Comparison of ENCODE assay signal across 8 cellular contexts in the genomic region with DNA sequence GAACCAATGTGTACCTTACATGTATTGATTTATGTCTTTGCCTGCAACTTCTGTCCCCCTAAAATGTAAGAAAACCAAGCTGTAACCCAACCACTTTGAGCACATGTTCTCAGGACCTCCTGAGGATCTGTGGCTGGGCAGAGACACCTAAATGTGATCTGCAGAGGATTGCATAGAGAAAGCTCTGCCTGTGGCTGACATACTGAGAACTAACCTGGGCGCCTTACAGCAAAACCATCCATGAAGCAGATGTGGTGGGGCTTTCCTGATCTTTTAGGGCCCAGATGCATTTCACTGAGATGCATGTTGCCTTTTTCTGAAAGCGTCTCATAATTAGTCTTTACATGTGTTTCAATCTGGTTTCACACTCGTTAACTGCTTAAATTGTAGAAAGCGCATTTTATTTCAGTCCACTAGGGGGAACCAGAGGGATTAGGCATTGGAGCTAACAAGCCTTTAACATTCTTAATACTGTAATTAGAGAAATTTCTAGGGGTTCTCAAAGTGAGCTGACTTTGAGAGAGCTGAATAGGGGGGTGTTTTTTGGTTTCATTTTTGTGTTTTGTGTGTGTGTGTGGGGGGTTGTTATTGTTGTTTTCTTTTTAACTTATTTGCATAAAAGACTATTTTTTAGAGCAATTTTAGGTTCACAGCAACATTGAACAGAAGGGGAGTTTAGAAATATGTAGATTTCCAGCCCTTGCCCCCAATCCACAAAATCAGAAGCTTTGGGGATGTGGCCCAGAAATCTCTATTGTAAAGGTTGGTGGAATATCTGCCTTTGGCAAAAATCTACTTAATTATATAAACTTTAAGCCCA. TPM values are rescaled to one million over a fixed set of nuclear protein-coding genes. Genes with fewer than 3 reads are reported as not detected.
A peak's percentile ranks its signal among the peaks of the same experiment; 100 is the strongest.
DNase-seq lines count a peak whose midpoint lies in the region; ATAC-seq, FAIRE-seq and TF ChIP-seq lines count a peak whose summit lies in the region.

No MANE protein-coding gene starts in this region.

- H3K4me1 Mint-ChIP-seq in mesothelial cell of epicardium: peaks cover 24% of the 10 kb centered on the region

- TF ChIP-seq EP300 in H1 (IDR thresholded peaks at IDR 0.05; ENCODE audit: borderline replicate concordance in 1 of 2, low read depth in 2 of 2, low read length in 2 of 2): no peak

- H3K4ac ChIP-seq in H1 (replicated peaks; ENCODE audit: insufficient read length, low read depth, low read length): no peak overlapping the region

- peak; percentile 65 to 70 for TF ChIP-seq RAD21 in H1 (IDR thresholded peaks at IDR 0.05 in 1 of 2, conservative IDR thresholded peaks at IDR 0.05 in 1 of 2; ENCODE audit: low read depth in 2 of 2, low read length in 2 of 2)

- H3K4me1 ChIP-seq in HAP-1 (peaks cover 16% of the 10 kb centered on the region), H1 (replicated peaks in 1 of 4; ENCODE audit: control insufficient read depth in 3 of 4, insufficient read depth in 4 of 4, low read length in 3 of 4) (peaks cover 0 to 4% (median 3%) of the 10 kb centered on the region in 4 experiments; a peak in 5 of 7 replicates)

- no peak overlapping the region for H3K27ac ChIP-seq in H1 (ENCODE audit: low read depth, low read length)

- H4K5ac ChIP-seq in H1 (ENCODE audit: insufficient read length, low read depth, low read length): no peak overlapping the region

- no peak overlapping the region for H3K23ac ChIP-seq in H1 (ENCODE audit: insufficient read length)

- in situ Hi-C loops in HAP-1 (cut with MboI; ENCODE audit: low sequenced_read_pairs): loop anchor here (25.0 kb wide), 2 partner anchors 208 to 583 kb away; a partner anchor contains a TSS

- H3K14ac ChIP-seq in H1 (ENCODE audit: insufficient read length): no peak overlapping the region

- H2BK12ac ChIP-seq in H1 (ENCODE audit: low read depth, low read length): no peak overlapping the region

- H3K9ac ChIP-seq in H1 (replicated peaks in 1 of 4; ENCODE audit: extremely low read depth in 1 of 4, low read depth in 3 of 4, low read length in 3 of 4): no peak overlapping the region

- no peaks in the 10 kb centered on the region for H3K79me2 ChIP-seq in H1 (ENCODE audit: control insufficient read depth in 1 of 2, insufficient read depth in 2 of 2, low read length in 2 of 2)

- CTCF ChIA-PET in H1 (lab: Charles Lee; ENCODE audit: partially characterized antibody): interaction anchor here (0.6 to 2.0 kb wide), 38 partner anchors 9 to 632 kb away, joined by 3 to 25 read pairs (median 3); a partner anchor contains a TSS

- H3K27me3 ChIP-seq in HAP-1 (ENCODE audit: low read depth) (no peaks in the 10 kb centered on the region), H1 (replicated peaks in 1 of 4; ENCODE audit: control insufficient read depth in 3 of 4, extremely low read depth in 1 of 4, insufficient read depth in 3 of 4, low read length in 3 of 4) (no peaks in the 10 kb centered on the region)

- no peak overlapping the region for H2BK20ac ChIP-seq in H1 (ENCODE audit: low read length)

- WGBS in H1 (ENCODE audit: extremely low coverage in 1 of 2, insufficient coverage in 1 of 2, insufficient read length in 1 of 2, insufficient replicate concordance in 2 of 2, low coverage in 1 of 2, low lambda C conversion rate in 2 of 2, missing lambda C conversion rate in 1 of 2), 2 experiments: 24% methylated on average over 4 of the region's 4 CpGs; no CpG with 5 or more reads in 1 of the 2 experiments

- no peaks in the 10 kb centered on the region for H4K20me1 ChIP-seq in H1 (replicated peaks in 1 of 2; ENCODE audit: control insufficient read depth in 1 of 2, insufficient read depth in 2 of 2, low read length in 2 of 2)

- H3K36me3 Mint-ChIP-seq in mesothelial cell of epicardium: no peaks in the 10 kb centered on the region

- no peak overlapping the region for H3K4me3 ChIP-seq in HAP-1
- H3K4me3 ChIP-seq in H1 (ENCODE audit: extremely low read depth in 1 of 4, insufficient read depth in 2 of 4, low read depth in 3 of 4, low read length in 4 of 4): no peak overlapping the region

- H3K4me3 Mint-ChIP-seq in mesothelial cell of epicardium: no peak overlapping the region

- no peak overlapping the region for H2AK5ac ChIP-seq in H1 (ENCODE audit: low read depth, low read length)

- FAIRE-seq in H1 (lab: Jason Lieb, UNC): peak; percentile 66

- H3K79me1 ChIP-seq in H1 (ENCODE audit: low read depth, low read length): no peaks in the 10 kb centered on the region

- H2BK5ac ChIP-seq in H1 (ENCODE audit: low read depth, low read length): no peak overlapping the region

- ATAC-seq in Right ventricle myocardium inferior: peak; percentile 64

- H3K36me3 ChIP-seq in HAP-1 (replicated peaks) (no peaks in the 10 kb centered on the region), H1 (ENCODE audit: control insufficient read depth in 2 of 4, insufficient read depth in 4 of 4, low read length in 3 of 4) (no peaks in the 10 kb centered on the region)

- H3K9me3 Mint-ChIP-seq in mesothelial cell of epicardium: no peaks in the 10 kb centered on the region

- no peak overlapping the region for H4K8ac ChIP-seq in H1 (ENCODE audit: extremely low read depth, insufficient read depth, low read length)

- POLR2A ChIA-PET in H1 (lab: Charles Lee; ENCODE audit: partially characterized antibody): no interaction called here

- no peak overlapping the region for H2BK120ac ChIP-seq in H1 (replicated peaks; ENCODE audit: low read depth, low read length)

- H3K18ac ChIP-seq in H1 (ENCODE audit: extremely low read depth, low read length): no peak overlapping the region

- intact Hi-C loops in Right ventricle myocardium inferior (cut with DNase I): no loop called here
- intact Hi-C loops in cardiac septum (cut with DNase I): no loop called here

- H3K9me3 ChIP-seq in HAP-1 (no peaks in the 10 kb centered on the region; the same call in 1 of the 2 replicates), H1 (ENCODE audit: insufficient read depth in 2 of 2, low read depth in 1 of 2, low read length in 1 of 2) (0 out of 4 replicates have a peak, but pooled peaks cover 0 to 4% of the 10 kb centered on the region in 2 experiments)

- H3K23me2 ChIP-seq in H1 (ENCODE audit: low read depth, low read length): no peaks in the 10 kb centered on the region

- no peak overlapping the region for H3K27ac Mint-ChIP-seq in mesothelial cell of epicardium

- H3K56ac ChIP-seq in H1 (replicated peaks; ENCODE audit: insufficient read length, low read depth, low read length): no peak overlapping the region

- peak overlapping the region; percentile 92; the same call in 1 of the 2 replicates for H2BK15ac ChIP-seq in H1 (ENCODE audit: low read length)

- H3K4me2 ChIP-seq in H1 (ENCODE audit: insufficient read depth in 1 of 2, low read depth in 2 of 2, low read length in 2 of 2): no peak overlapping the region

- no peak for DNase-seq in Right ventricle myocardium inferior (ENCODE audit: missing footprints)
- DNase-seq in cardiac septum (ENCODE audit: low spot score): no peak
- peak; percentile 42 to 50 for DNase-seq in HAP-1 (ENCODE audit: low spot score in 2 of 2)
- peak; percentile 59 for DNase-seq in RPMI8226
- peak in 1 of 2 experiments; percentile 63 for DNase-seq in H1 (ENCODE audit: low read depth in 1 of 2, low spot score in 2 of 2)
- DNase-seq in mesothelial cell of epicardium (ENCODE audit: low spot score in 2 of 2, unreplicated experiment in 2 of 2): no peak
- no peak for DNase-seq in GM19240 (ENCODE audit: insufficient read length, low spot score)

- TF ChIP-seq POLR2A in H1 (IDR thresholded peaks at IDR 0.05; ENCODE audit: control extremely low read depth in 1 of 2, low read depth in 2 of 2, low read length in 2 of 2): no peak

- H2AFZ ChIP-seq in H1 (ENCODE audit: low read length): peak overlapping the region; percentile 86

- no peaks in the 10 kb centered on the region for H3K27me3 Mint-ChIP-seq in mesothelial cell of epicardium (ENCODE audit: low read depth)

- TF ChIP-seq CTCF in LNCAP (IDR thresholded peaks at IDR 0.05) (peak; percentile 80), H1 (IDR thresholded peaks at IDR 0.05; ENCODE audit: control extremely low read depth in 1 of 3, insufficient read depth in 1 of 3, low read depth in 1 of 3, low read length in 3 of 3) (peak in 2 of 3 experiments; percentile 46 to 75; a peak in 2 of 4 replicates), mesothelial cell of epicardium (IDR thresholded peaks at IDR 0.05; ENCODE audit: unreplicated experiment) (peak; percentile 89)

- no peak overlapping the region for H4K91ac ChIP-seq in H1 (replicated peaks; ENCODE audit: insufficient read length, low read length)

TF ChIP-seq in H1, 55 proteins besides CTCF, POLR2A, EP300 and RAD21:
- TF ChIP-seq RNF2 (IDR thresholded peaks at IDR 0.05; ENCODE audit: borderline replicate concordance, low read depth, low read length, missing control alignments, poor library complexity, severe bottlenecking) (no peak), JUN (IDR thresholded peaks at IDR 0.05; ENCODE audit: low read depth, low read length) (no peak), TBP (IDR thresholded peaks at IDR 0.05; ENCODE audit: low read depth, low read length) (no peak), SP2 (IDR thresholded peaks at IDR 0.05; ENCODE audit: low read length) (no peak), BCL11A (IDR thresholded peaks at IDR 0.05; ENCODE audit: low read depth in 2 of 2, low read length in 2 of 2) (no peak), CBX5 (IDR thresholded peaks at IDR 0.05; ENCODE audit: low read depth, low read length) (no peak), BRCA1 (IDR thresholded peaks at IDR 0.05; ENCODE audit: low read depth, low read length) (no peak)

RNA-seq across cellular contexts. Expression of a gene that starts 50.9 kb away (rescaled TPM):
- total RNA-seq in Right ventricle myocardium inferior (2.4 TPM), cardiac septum (0.40 TPM), mesothelial cell of epicardium (3.7 to 4.3 TPM (median 4.1 TPM) in 3 replicates)
- total RNA-seq in H1 (2021; fragmentation: NEBNext Ultra II Directional; extraction: Animal tissue kit (Norgen Biotek cat#: 25700)): 11.3 and 12.1 TPM in 2 replicates
- 3.0 and 6.3 TPM in 2 replicates for polyA plus RNA-seq in H1 (2011; rRNA removed)
- polyA plus RNA-seq in H1 (2011; cell fraction: cytosol; rRNA removed): 6.2 TPM
- polyA plus RNA-seq in H1 (2011; cell fraction: nucleus; rRNA removed): 7.4 TPM
- polyA plus RNA-seq in H1 (2012, experiment 1 of 2): 6.9 to 10.6 TPM (median 6.9 TPM) in 4 replicates
- 0.92 TPM for polyA plus RNA-seq in H1 (2012, experiment 2 of 2)
- polyA plus RNA-seq in H1 (2013, experiment 1 of 2): 10.6 TPM
- 9.0 TPM for polyA plus RNA-seq in H1 (2013, experiment 2 of 2)
- polyA minus RNA-seq in H1 (2011; rRNA and poly(A)+ RNA removed): 4.4 and 5.8 TPM in 2 replicates
- polyA minus RNA-seq in H1 (2011; cell fraction: cytosol; rRNA and poly(A)+ RNA removed): 4.5 TPM
- 14.3 TPM for polyA minus RNA-seq in H1 (2011; cell fraction: nucleus; rRNA and poly(A)+ RNA removed)

Comparison
In these comparisons a context has a peak if more than half of its experiments do, and no peak if none do; other contexts are left out.
1. DNase-seq: peak in HAP-1 (2 of 2) and RPMI8226 (single experiment); none in Right ventricle myocardium inferior (single experiment), cardiac septum (single experiment), mesothelial cell of epicardium (0 of 2) and GM19240 (single experiment).
2. Peak in every context shown above with its lines, with median percentiles within 50 percentile points of each other: CTCF ChIP-seq.